ENCODE assay signal across 8 cellular contexts in genomic region chr16:56279132-56279531, GRCh38.
DNase-seq lines count a peak whose midpoint lies in the region; ATAC-seq lines count a peak whose summit lies in the region.

No MANE protein-coding gene starts in this region.

- peaks cover 38 to 44% of the 10 kb centered on the region in 2 donors for H3K4me1 Mint-ChIP-seq in effector memory CD8-positive, alpha-beta T cell (ENCODE audit: low read depth in 2 of 2)
- peaks cover 46% of the 10 kb centered on the region for H3K4me1 Mint-ChIP-seq in stimulated activated effector memory CD8-positive, alpha-beta T cell treated with anti-CD3 and anti-CD28 coated beads, Interleukin-12 subunit alpha, Interleukin-12 subunit beta, amount 100 ng/mL, for 72 hours

- H3K9me3 Mint-ChIP-seq in effector memory CD8-positive, alpha-beta T cell: no peaks in the 10 kb centered on the region
- no peaks in the 10 kb centered on the region for H3K9me3 Mint-ChIP-seq in stimulated activated effector memory CD8-positive, alpha-beta T cell treated with anti-CD3 and anti-CD28 coated beads, Interleukin-12 subunit alpha, Interleukin-12 subunit beta, amount 100 ng/mL, for 72 hours

- peak overlapping the region; percentile 91 to 93 for H3K27ac Mint-ChIP-seq in effector memory CD8-positive, alpha-beta T cell
- H3K27ac Mint-ChIP-seq in stimulated activated effector memory CD8-positive, alpha-beta T cell treated with anti-CD3 and anti-CD28 coated beads, Interleukin-12 subunit alpha, Interleukin-12 subunit beta, amount 100 ng/mL, for 72 hours: peak overlapping the region; percentile 88

- peak; percentile 57 for ATAC-seq in HG02973 (IDR thresholded peaks at IDR 0.05; ENCODE audit: unreplicated experiment)
- peak; percentile 98 for ATAC-seq in effector memory CD8-positive, alpha-beta T cell (replicated peaks)
- ATAC-seq in stimulated activated effector memory CD8-positive, alpha-beta T cell treated with anti-CD3 and anti-CD28 coated beads, Interleukin-12 subunit alpha, Interleukin-12 subunit beta, amount 100 ng/mL, for 72 hours: peak; percentile 97
- ATAC-seq in GM21367 (IDR thresholded peaks at IDR 0.05; ENCODE audit: unreplicated experiment): no peak

- peak; percentile 5 to 34 for DNase-seq in activated CD4-positive, alpha-beta T cell treated with anti-CD3 and anti-CD28 coated beads, Interleukin-2, amount 50 U/mL, for 24 hours (ENCODE audit: low read depth in 1 of 2, low spot score in 1 of 2)
- DNase-seq in effector memory CD8-positive, alpha-beta T cell: peak; percentile 52 to 55 (median 54)
- DNase-seq in stimulated activated effector memory CD8-positive, alpha-beta T cell treated with anti-CD3 and anti-CD28 coated beads, Interleukin-12 subunit alpha, Interleukin-12 subunit beta, amount 100 ng/mL, for 72 hours (ENCODE audit: low spot score in 2 of 2): peak; percentile 18 to 65
- no peak for DNase-seq in NCI-H2029 treated with DMSO at 0.1 percent for 48 hours (lab: John Stamatoyannopoulos, UW)
- no peak for DNase-seq in NCI-H2196 treated with DMSO at 0.1 percent for 48 hours (lab: John Stamatoyannopoulos, UW; ENCODE audit: unreplicated experiment)
- DNase-seq in cerebellar nuclear complex (lab: John Stamatoyannopoulos, UW): no peak

- peaks cover 11% of the 10 kb centered on the region for H3K36me3 Mint-ChIP-seq in effector memory CD8-positive, alpha-beta T cell (ENCODE audit: insufficient read depth)
- peaks cover 4% of the 10 kb centered on the region for H3K36me3 Mint-ChIP-seq in stimulated activated effector memory CD8-positive, alpha-beta T cell treated with anti-CD3 and anti-CD28 coated beads, Interleukin-12 subunit alpha, Interleukin-12 subunit beta, amount 100 ng/mL, for 72 hours

- H3K4me3 Mint-ChIP-seq in effector memory CD8-positive, alpha-beta T cell: peak overlapping the region; percentile 82
- peak overlapping the region; percentile 52 for H3K4me3 Mint-ChIP-seq in stimulated activated effector memory CD8-positive, alpha-beta T cell treated with anti-CD3 and anti-CD28 coated beads, Interleukin-12 subunit alpha, Interleukin-12 subunit beta, amount 100 ng/mL, for 72 hours

- no peaks in the 10 kb centered on the region for H3K27me3 Mint-ChIP-seq in effector memory CD8-positive, alpha-beta T cell

Comparison
In these comparisons a context has a peak if more than half of its experiments do, and no peak if none do; other contexts are left out.
1. DNase-seq: peak in activated CD4-positive, alpha-beta T cell treated with anti-CD3 and anti-CD28 coated beads, Interleukin-2, amount 50 U/mL, for 24 hours (2 of 2), effector memory CD8-positive, alpha-beta T cell (3 of 3) and stimulated activated effector memory CD8-positive, alpha-beta T cell treated with anti-CD3 and anti-CD28 coated beads, Interleukin-12 subunit alpha, Interleukin-12 subunit beta, amount 100 ng/mL, for 72 hours (2 of 2); none in NCI-H2029 treated with DMSO at 0.1 percent for 48 hours (single experiment), NCI-H2196 treated with DMSO at 0.1 percent for 48 hours (single experiment) and cerebellar nuclear complex (0 of 2).